In genomic region chr9:123927625-123928308, GRCh38 we compare ENCODE assay signal across 1 cellular context.
A peak's percentile ranks its signal among the peaks of the same experiment; 100 is the strongest.
TF ChIP-seq lines count a peak whose summit lies in the region.

No MANE protein-coding gene starts in this region.

TF ChIP-seq in GM12878, 131 proteins besides CTCF, POLR2A, EP300 and RAD21 (continued from another document and continues in another):
- TF ChIP-seq, protein P1, sequence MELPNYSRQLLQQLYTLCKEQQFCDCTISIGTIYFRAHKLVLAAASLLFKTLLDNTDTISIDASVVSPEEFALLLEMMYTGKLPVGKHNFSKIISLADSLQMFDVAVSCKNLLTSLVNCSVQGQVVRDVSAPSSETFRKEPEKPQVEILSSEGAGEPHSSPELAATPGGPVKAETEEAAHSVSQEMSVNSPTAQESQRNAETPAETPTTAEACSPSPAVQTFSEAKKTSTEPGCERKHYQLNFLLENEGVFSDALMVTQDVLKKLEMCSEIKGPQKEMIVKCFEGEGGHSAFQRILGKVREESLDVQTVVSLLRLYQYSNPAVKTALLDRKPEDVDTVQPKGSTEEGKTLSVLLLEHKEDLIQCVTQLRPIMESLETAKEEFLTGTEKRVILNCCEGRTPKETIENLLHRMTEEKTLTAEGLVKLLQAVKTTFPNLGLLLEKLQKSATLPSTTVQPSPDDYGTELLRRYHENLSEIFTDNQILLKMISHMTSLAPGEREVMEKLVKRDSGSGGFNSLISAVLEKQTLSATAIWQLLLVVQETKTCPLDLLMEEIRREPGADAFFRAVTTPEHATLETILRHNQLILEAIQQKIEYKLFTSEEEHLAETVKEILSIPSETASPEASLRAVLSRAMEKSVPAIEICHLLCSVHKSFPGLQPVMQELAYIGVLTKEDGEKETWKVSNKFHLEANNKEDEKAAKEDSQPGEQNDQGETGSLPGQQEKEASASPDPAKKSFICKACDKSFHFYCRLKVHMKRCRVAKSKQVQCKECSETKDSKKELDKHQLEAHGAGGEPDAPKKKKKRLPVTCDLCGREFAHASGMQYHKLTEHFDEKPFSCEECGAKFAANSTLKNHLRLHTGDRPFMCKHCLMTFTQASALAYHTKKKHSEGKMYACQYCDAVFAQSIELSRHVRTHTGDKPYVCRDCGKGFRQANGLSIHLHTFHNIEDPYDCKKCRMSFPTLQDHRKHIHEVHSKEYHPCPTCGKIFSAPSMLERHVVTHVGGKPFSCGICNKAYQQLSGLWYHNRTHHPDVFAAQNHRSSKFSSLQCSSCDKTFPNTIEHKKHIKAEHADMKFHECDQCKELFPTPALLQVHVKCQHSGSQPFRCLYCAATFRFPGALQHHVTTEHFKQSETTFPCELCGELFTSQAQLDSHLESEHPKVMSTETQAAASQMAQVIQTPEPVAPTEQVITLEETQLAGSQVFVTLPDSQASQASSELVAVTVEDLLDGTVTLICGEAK (IDR thresholded peaks at IDR 0.05; ENCODE audit: borderline replicate concordance) = peak; percentile 39; the same call in 1 of the 2 replicates
- no peak for TF ChIP-seq SMAD5 (IDR thresholded peaks at IDR 0.05; ENCODE audit: low read depth)
- no peak for TF ChIP-seq SIX5 (IDR thresholded peaks at IDR 0.05; ENCODE audit: low read depth, low read length, severe bottlenecking)
- TF ChIP-seq IRF4 (IDR thresholded peaks at IDR 0.05; ENCODE audit: low read depth, low read length) = peak; percentile 53; the same call in 1 of the 2 replicates
- TF ChIP-seq DPF2 (IDR thresholded peaks at IDR 0.05) = no peak
- no peak for TF ChIP-seq FOS (IDR thresholded peaks at IDR 0.05; ENCODE audit: borderline replicate concordance, extremely low read depth, insufficient read length)
- TF ChIP-seq, protein P2, sequence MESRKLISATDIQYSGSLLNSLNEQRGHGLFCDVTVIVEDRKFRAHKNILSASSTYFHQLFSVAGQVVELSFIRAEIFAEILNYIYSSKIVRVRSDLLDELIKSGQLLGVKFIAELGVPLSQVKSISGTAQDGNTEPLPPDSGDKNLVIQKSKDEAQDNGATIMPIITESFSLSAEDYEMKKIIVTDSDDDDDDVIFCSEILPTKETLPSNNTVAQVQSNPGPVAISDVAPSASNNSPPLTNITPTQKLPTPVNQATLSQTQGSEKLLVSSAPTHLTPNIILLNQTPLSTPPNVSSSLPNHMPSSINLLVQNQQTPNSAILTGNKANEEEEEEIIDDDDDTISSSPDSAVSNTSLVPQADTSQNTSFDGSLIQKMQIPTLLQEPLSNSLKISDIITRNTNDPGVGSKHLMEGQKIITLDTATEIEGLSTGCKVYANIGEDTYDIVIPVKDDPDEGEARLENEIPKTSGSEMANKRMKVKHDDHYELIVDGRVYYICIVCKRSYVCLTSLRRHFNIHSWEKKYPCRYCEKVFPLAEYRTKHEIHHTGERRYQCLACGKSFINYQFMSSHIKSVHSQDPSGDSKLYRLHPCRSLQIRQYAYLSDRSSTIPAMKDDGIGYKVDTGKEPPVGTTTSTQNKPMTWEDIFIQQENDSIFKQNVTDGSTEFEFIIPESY (IDR thresholded peaks at IDR 0.05) = no peak
- no peak for TF ChIP-seq BRCA1 (IDR thresholded peaks at IDR 0.05; ENCODE audit: low read depth, low read length)
- TF ChIP-seq ZBED1 (IDR thresholded peaks at IDR 0.05; ENCODE audit: borderline replicate concordance) = 0 out of 2 replicates have a peak, but pooled peaks have one; percentile 22
- peak; percentile 63 for TF ChIP-seq RUNX3 (IDR thresholded peaks at IDR 0.05; ENCODE audit: low read length)
- TF ChIP-seq SIN3A (IDR thresholded peaks at IDR 0.05; ENCODE audit: low read depth, low read length) = peak; percentile 68; the same call in 1 of the 2 replicates
- TF ChIP-seq IKZF2 (IDR thresholded peaks at IDR 0.05) = peak; percentile 67 to 69; a peak in 3 of 4 replicates
- no peak for TF ChIP-seq YY1 (IDR thresholded peaks at IDR 0.05; ENCODE audit: low read depth, low read length)
- TF ChIP-seq FOXM1 (IDR thresholded peaks at IDR 0.05; ENCODE audit: low read depth, low read length) = 0 out of 2 replicates have a peak, but pooled peaks have one; percentile 53
- TF ChIP-seq NFIC (IDR thresholded peaks at IDR 0.05; ENCODE audit: low read depth, low read length) = peak; percentile 65; the same call in 1 of the 2 replicates
- 0 out of 2 replicates have a peak, but pooled peaks have one; percentile 9 for TF ChIP-seq BCL11A (IDR thresholded peaks at IDR 0.05; ENCODE audit: low read depth, low read length)
- TF ChIP-seq, protein P3, sequence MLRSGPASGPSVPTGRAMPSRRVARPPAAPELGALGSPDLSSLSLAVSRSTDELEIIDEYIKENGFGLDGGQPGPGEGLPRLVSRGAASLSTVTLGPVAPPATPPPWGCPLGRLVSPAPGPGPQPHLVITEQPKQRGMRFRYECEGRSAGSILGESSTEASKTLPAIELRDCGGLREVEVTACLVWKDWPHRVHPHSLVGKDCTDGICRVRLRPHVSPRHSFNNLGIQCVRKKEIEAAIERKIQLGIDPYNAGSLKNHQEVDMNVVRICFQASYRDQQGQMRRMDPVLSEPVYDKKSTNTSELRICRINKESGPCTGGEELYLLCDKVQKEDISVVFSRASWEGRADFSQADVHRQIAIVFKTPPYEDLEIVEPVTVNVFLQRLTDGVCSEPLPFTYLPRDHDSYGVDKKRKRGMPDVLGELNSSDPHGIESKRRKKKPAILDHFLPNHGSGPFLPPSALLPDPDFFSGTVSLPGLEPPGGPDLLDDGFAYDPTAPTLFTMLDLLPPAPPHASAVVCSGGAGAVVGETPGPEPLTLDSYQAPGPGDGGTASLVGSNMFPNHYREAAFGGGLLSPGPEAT (IDR thresholded peaks at IDR 0.05; ENCODE audit: low read depth) = peak; percentile 44; the same call in 1 of the 2 replicates
- TF ChIP-seq MEF2B (IDR thresholded peaks at IDR 0.05; ENCODE audit: partially characterized antibody, poor library complexity, severe bottlenecking) = no peak
- no peak for TF ChIP-seq ZSCAN29 (IDR thresholded peaks at IDR 0.05)
- no peak for TF ChIP-seq ZNF384 (IDR thresholded peaks at IDR 0.05; ENCODE audit: borderline replicate concordance, low read depth, low read length)
- peak; percentile 67 for TF ChIP-seq IKZF1 (conservative IDR thresholded peaks at IDR 0.05)
- TF ChIP-seq, protein P4, sequence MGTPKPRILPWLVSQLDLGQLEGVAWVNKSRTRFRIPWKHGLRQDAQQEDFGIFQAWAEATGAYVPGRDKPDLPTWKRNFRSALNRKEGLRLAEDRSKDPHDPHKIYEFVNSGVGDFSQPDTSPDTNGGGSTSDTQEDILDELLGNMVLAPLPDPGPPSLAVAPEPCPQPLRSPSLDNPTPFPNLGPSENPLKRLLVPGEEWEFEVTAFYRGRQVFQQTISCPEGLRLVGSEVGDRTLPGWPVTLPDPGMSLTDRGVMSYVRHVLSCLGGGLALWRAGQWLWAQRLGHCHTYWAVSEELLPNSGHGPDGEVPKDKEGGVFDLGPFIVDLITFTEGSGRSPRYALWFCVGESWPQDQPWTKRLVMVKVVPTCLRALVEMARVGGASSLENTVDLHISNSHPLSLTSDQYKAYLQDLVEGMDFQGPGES (IDR thresholded peaks at IDR 0.05) = no peak
- no peak for TF ChIP-seq SUPT20H (IDR thresholded peaks at IDR 0.05; ENCODE audit: borderline replicate concordance, control insufficient read depth, low read depth, low read length)
- no peak for TF ChIP-seq ZZZ3 (IDR thresholded peaks at IDR 0.05; ENCODE audit: control insufficient read depth, insufficient read length, low read depth)
- TF ChIP-seq, protein P5, sequence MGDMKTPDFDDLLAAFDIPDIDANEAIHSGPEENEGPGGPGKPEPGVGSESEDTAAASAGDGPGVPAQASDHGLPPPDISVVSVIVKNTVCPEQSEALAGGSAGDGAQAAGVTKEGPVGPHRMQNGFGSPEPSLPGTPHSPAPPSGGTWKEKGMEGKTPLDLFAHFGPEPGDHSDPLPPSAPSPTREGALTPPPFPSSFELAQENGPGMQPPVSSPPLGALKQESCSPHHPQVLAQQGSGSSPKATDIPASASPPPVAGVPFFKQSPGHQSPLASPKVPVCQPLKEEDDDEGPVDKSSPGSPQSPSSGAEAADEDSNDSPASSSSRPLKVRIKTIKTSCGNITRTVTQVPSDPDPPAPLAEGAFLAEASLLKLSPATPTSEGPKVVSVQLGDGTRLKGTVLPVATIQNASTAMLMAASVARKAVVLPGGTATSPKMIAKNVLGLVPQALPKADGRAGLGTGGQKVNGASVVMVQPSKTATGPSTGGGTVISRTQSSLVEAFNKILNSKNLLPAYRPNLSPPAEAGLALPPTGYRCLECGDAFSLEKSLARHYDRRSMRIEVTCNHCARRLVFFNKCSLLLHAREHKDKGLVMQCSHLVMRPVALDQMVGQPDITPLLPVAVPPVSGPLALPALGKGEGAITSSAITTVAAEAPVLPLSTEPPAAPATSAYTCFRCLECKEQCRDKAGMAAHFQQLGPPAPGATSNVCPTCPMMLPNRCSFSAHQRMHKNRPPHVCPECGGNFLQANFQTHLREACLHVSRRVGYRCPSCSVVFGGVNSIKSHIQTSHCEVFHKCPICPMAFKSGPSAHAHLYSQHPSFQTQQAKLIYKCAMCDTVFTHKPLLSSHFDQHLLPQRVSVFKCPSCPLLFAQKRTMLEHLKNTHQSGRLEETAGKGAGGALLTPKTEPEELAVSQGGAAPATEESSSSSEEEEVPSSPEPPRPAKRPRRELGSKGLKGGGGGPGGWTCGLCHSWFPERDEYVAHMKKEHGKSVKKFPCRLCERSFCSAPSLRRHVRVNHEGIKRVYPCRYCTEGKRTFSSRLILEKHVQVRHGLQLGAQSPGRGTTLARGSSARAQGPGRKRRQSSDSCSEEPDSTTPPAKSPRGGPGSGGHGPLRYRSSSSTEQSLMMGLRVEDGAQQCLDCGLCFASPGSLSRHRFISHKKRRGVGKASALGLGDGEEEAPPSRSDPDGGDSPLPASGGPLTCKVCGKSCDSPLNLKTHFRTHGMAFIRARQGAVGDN (IDR thresholded peaks at IDR 0.05) = no peak
- TF ChIP-seq ATF3 (IDR thresholded peaks at IDR 0.05; ENCODE audit: borderline replicate concordance, extremely low read depth, low read depth, low read length) = no peak
- 0 out of 2 replicates have a peak, but pooled peaks have one; percentile 70 for TF ChIP-seq STAT3 (IDR thresholded peaks at IDR 0.05; ENCODE audit: low read depth, low read length)
- peak; percentile 32; the same call in 1 of the 2 replicates for TF ChIP-seq POLR2AphosphoS5 (IDR thresholded peaks at IDR 0.05; ENCODE audit: low read length)
- TF ChIP-seq NR2F1 (conservative IDR thresholded peaks at IDR 0.05) = no peak
- TF ChIP-seq CBX3 (IDR thresholded peaks at IDR 0.05; ENCODE audit: borderline replicate concordance, low read depth) = no peak
- 0 out of 4 replicates have a peak, but pooled peaks of 1 of the 2 experiments have one; percentile 42 for TF ChIP-seq BHLHE40 (IDR thresholded peaks at IDR 0.05; ENCODE audit: borderline replicate concordance in 1 of 2, low read depth in 2 of 2, low read length in 1 of 2)
- TF ChIP-seq SREBF1 (IDR thresholded peaks at IDR 0.05; ENCODE audit: low read length) = no peak
- no peak for TF ChIP-seq KDM1A (IDR thresholded peaks at IDR 0.05; ENCODE audit: borderline replicate concordance)
- peak; percentile 52; the same call in 1 of the 2 replicates for TF ChIP-seq ATF2 (IDR thresholded peaks at IDR 0.05; ENCODE audit: low read length)
- TF ChIP-seq MEF2A (IDR thresholded peaks at IDR 0.05; ENCODE audit: insufficient read depth, low read depth, low read length) = no peak
- peak; percentile 66; the same call in 1 of the 2 replicates for TF ChIP-seq MTA3 (IDR thresholded peaks at IDR 0.05; ENCODE audit: borderline replicate concordance, low read length)
- TF ChIP-seq E2F8 (IDR thresholded peaks at IDR 0.05; ENCODE audit: low read depth, partially characterized antibody) = no peak
- no peak for TF ChIP-seq TCF3 (IDR thresholded peaks at IDR 0.05; ENCODE audit: borderline replicate concordance, insufficient read depth, low read depth, low read length)
- no peak for TF ChIP-seq BMI1 (IDR thresholded peaks at IDR 0.05; ENCODE audit: borderline replicate concordance)
- no peak for TF ChIP-seq SP1 (IDR thresholded peaks at IDR 0.05; ENCODE audit: low read depth, low read length)
- TF ChIP-seq PML (IDR thresholded peaks at IDR 0.05; ENCODE audit: low read length) = no peak
- TF ChIP-seq, protein P6, sequence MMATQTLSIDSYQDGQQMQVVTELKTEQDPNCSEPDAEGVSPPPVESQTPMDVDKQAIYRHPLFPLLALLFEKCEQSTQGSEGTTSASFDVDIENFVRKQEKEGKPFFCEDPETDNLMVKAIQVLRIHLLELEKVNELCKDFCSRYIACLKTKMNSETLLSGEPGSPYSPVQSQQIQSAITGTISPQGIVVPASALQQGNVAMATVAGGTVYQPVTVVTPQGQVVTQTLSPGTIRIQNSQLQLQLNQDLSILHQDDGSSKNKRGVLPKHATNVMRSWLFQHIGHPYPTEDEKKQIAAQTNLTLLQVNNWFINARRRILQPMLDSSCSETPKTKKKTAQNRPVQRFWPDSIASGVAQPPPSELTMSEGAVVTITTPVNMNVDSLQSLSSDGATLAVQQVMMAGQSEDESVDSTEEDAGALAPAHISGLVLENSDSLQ (IDR thresholded peaks at IDR 0.05) = 0 out of 2 replicates have a peak, but pooled peaks have one; percentile 26
